Comparison of ENCODE assay signal across 23 cellular contexts in genomic region chr7:152663101-152663740, GRCh38.
"Had no signal": no experiment of that assay in that cellular context is flagged by ENCODE, and none has a peak within 500 bp of the region (broad histone marks: within the 10 kb centered on the region; RNA-seq: fewer than 3 reads in every experiment).

No MANE protein-coding gene starts in this region.

- DNase-seq: activated B cell treated with CpG ODN at 0.5 μM for 24 hours; activated CD4-positive, alpha-beta T cell treated with anti-CD3 and anti-CD28 coated beads for 48 hours; activated CD8-positive, alpha-beta T cell treated with anti-CD3 and anti-CD28 coated beads for 36 hours; activated effector memory CD4-positive, alpha-beta T cell treated with Interleukin-2 at 50 U/mL for 16 hours; activated naive CD4-positive, alpha-beta T cell treated with anti-CD3 and anti-CD28 coated beads, Interleukin-2, amount 10 ng/mL, durations not matched to agents 7 days and 5 days; activated naive CD8-positive, alpha-beta T cell treated with anti-CD3 and anti-CD28 coated beads, Interleukin-2, amount 50 U/mL, for 24 hours; activated T-cell treated with anti-CD3 and anti-CD28 coated beads, Interleukin-2, amount 50 U/mL, for 4 hours; aorta; brain microvascular endothelial cell; central memory CD4-positive, alpha-beta T cell; dorsolateral prefrontal cortex; head of caudate nucleus; kidney; left lung; occipital lobe; right cardiac atrium; stimulated activated CD4-positive, alpha-beta T cell treated with anti-CD3 and anti-CD28 coated beads, Interleukin-15, amount 100 ng/mL, for 24 hours; stimulated activated CD4-positive, alpha-beta T cell treated with anti-CD3 and anti-CD28 coated beads, Interleukin-2, amount 100 ng/mL, for 48 hours; stimulated activated naive CD8-positive, alpha-beta T cell treated with anti-CD3 and anti-CD28 coated beads, Interleukin-15, amount 100 ng/mL, for 72 hours had no signal

- H3K4me3 Mint-ChIP-seq: activated B cell treated with CpG ODN at 0.5 μM for 24 hours; activated CD8-positive, alpha-beta T cell treated with anti-CD3 and anti-CD28 coated beads for 36 hours; activated naive CD4-positive, alpha-beta T cell treated with anti-CD3 and anti-CD28 coated beads, Interleukin-2, amount 10 ng/mL, durations not matched to agents 7 days and 5 days; activated naive CD8-positive, alpha-beta T cell treated with anti-CD3 and anti-CD28 coated beads, Interleukin-2, amount 50 U/mL, for 24 hours; activated T-cell treated with anti-CD3 and anti-CD28 coated beads, Interleukin-2, amount 50 U/mL, for 4 hours; stimulated activated naive CD8-positive, alpha-beta T cell treated with anti-CD3 and anti-CD28 coated beads, Interleukin-15, amount 100 ng/mL, for 72 hours; type B pancreatic cell had no signal

- H3K4me1 ChIP-seq: left lung, suprapubic skin had no signal

- ATAC-seq: activated CD8-positive, alpha-beta T cell treated with anti-CD3 and anti-CD28 coated beads for 36 hours; activated naive CD8-positive, alpha-beta T cell treated with anti-CD3 and anti-CD28 coated beads, Interleukin-2, amount 50 U/mL, for 24 hours; activated T-cell treated with anti-CD3 and anti-CD28 coated beads, Interleukin-2, amount 50 U/mL, for 4 hours; right cardiac atrium; stimulated activated naive CD8-positive, alpha-beta T cell treated with anti-CD3 and anti-CD28 coated beads, Interleukin-15, amount 100 ng/mL, for 72 hours had no signal

- H3K27me3 ChIP-seq: brain microvascular endothelial cell, dorsolateral prefrontal cortex, left lung, suprapubic skin had no signal

- H3K27ac Mint-ChIP-seq: activated B cell treated with CpG ODN at 0.5 μM for 24 hours; activated CD8-positive, alpha-beta T cell treated with anti-CD3 and anti-CD28 coated beads for 36 hours; activated naive CD4-positive, alpha-beta T cell treated with anti-CD3 and anti-CD28 coated beads, Interleukin-2, amount 10 ng/mL, durations not matched to agents 7 days and 5 days; activated naive CD8-positive, alpha-beta T cell treated with anti-CD3 and anti-CD28 coated beads, Interleukin-2, amount 50 U/mL, for 24 hours; stimulated activated naive CD8-positive, alpha-beta T cell treated with anti-CD3 and anti-CD28 coated beads, Interleukin-15, amount 100 ng/mL, for 72 hours; type B pancreatic cell had no signal

- H3K9me3 ChIP-seq: left lung, suprapubic skin had no signal

- H3K27ac ChIP-seq: brain microvascular endothelial cell, dorsolateral prefrontal cortex, epithelial cell of prostate, left lung, skin epidermis, suprapubic skin had no signal

- H3K4me1 Mint-ChIP-seq: activated B cell treated with CpG ODN at 0.5 μM for 24 hours; activated naive CD4-positive, alpha-beta T cell treated with anti-CD3 and anti-CD28 coated beads, Interleukin-2, amount 10 ng/mL, durations not matched to agents 7 days and 5 days; stimulated activated naive CD8-positive, alpha-beta T cell treated with anti-CD3 and anti-CD28 coated beads, Interleukin-15, amount 100 ng/mL, for 72 hours had no signal

- H3K27me3 Mint-ChIP-seq: activated B cell treated with CpG ODN at 0.5 μM for 24 hours; activated CD8-positive, alpha-beta T cell treated with anti-CD3 and anti-CD28 coated beads for 36 hours; activated naive CD4-positive, alpha-beta T cell treated with anti-CD3 and anti-CD28 coated beads, Interleukin-2, amount 10 ng/mL, durations not matched to agents 7 days and 5 days; activated naive CD8-positive, alpha-beta T cell treated with anti-CD3 and anti-CD28 coated beads, Interleukin-2, amount 50 U/mL, for 24 hours; stimulated activated naive CD8-positive, alpha-beta T cell treated with anti-CD3 and anti-CD28 coated beads, Interleukin-15, amount 100 ng/mL, for 72 hours; type B pancreatic cell had no signal

- H3K36me3 ChIP-seq: brain microvascular endothelial cell, left lung, suprapubic skin had no signal

- H3K9me3 Mint-ChIP-seq: activated B cell treated with CpG ODN at 0.5 μM for 24 hours; activated CD8-positive, alpha-beta T cell treated with anti-CD3 and anti-CD28 coated beads for 36 hours; activated naive CD4-positive, alpha-beta T cell treated with anti-CD3 and anti-CD28 coated beads, Interleukin-2, amount 10 ng/mL, durations not matched to agents 7 days and 5 days; activated naive CD8-positive, alpha-beta T cell treated with anti-CD3 and anti-CD28 coated beads, Interleukin-2, amount 50 U/mL, for 24 hours; activated T-cell treated with anti-CD3 and anti-CD28 coated beads, Interleukin-2, amount 50 U/mL, for 4 hours; stimulated activated naive CD8-positive, alpha-beta T cell treated with anti-CD3 and anti-CD28 coated beads, Interleukin-15, amount 100 ng/mL, for 72 hours; type B pancreatic cell had no signal

- H3K4me3 ChIP-seq: dorsolateral prefrontal cortex, left lung, skin epidermis, suprapubic skin had no signal
